11 cellular contexts compared by ENCODE assay signal in genomic region chr13:80084086-80084676, GRCh38.
DNase-seq lines count a peak whose midpoint lies in the region; ATAC-seq, FAIRE-seq and TF ChIP-seq lines count a peak whose summit lies in the region.
"Had no signal": no experiment of that assay in that cellular context is flagged by ENCODE, and none has a peak within 500 bp of the region (broad histone marks: within the 10 kb centered on the region; RNA-seq: fewer than 3 reads in every experiment).

No MANE protein-coding gene starts in this region.

- H3K4me3 ChIP-seq in bronchial epithelial cell (ENCODE audit: low read depth, low read length) (no peak overlapping the region), lower lobe of right lung (no peak overlapping the region)
- H3K4me3 ChIP-seq: uterus had no signal

- peaks cover 6% of the 10 kb centered on the region for H3K4me1 ChIP-seq in lower lobe of right lung
- H3K4me1 ChIP-seq: uterus had no signal

- ATAC-seq in lower lobe of right lung = peak; percentile 56 to 57
- no peak for ATAC-seq in HG02840 (IDR thresholded peaks at IDR 0.05; ENCODE audit: low FRiP score, unreplicated experiment)
- ATAC-seq in esophagus mucosa = no peak
- ATAC-seq in GM19397 (IDR thresholded peaks at IDR 0.05; ENCODE audit: unreplicated experiment) = no peak
- no peak for ATAC-seq in stimulated activated memory B cell treated with anti-CD40 and anti-IgM and Interleukin-4, amounts not matched to agents 10 μg/mL and 1 μg/mL and 100 μg/mL, for 72 hours
- ATAC-seq: naive thymus-derived CD4-positive, alpha-beta T cell had no signal

- H3K9me3 ChIP-seq in lower lobe of right lung = no peaks in the 10 kb centered on the region
- H3K9me3 ChIP-seq: uterus had no signal

- TF ChIP-seq CTCF in bronchial epithelial cell (IDR thresholded peaks at IDR 0.05; ENCODE audit: insufficient read depth, low read length, severe bottlenecking) = no peak
- TF ChIP-seq CTCF in lower lobe of right lung (IDR thresholded peaks at IDR 0.05) = no peak

- no peak overlapping the region for H3K27ac ChIP-seq in lower lobe of right lung

- no peaks in the 10 kb centered on the region for H3K36me3 Mint-ChIP-seq in stimulated activated memory B cell treated with anti-CD40 and anti-IgM and Interleukin-4, amounts not matched to agents 10 μg/mL and 1 μg/mL and 100 μg/mL, for 72 hours
- H3K36me3 Mint-ChIP-seq: naive thymus-derived CD4-positive, alpha-beta T cell had no signal

- H3K36me3 ChIP-seq in bronchial epithelial cell (ENCODE audit: control insufficient read depth, insufficient read depth, low read length) (no peaks in the 10 kb centered on the region), lower lobe of right lung (no peaks in the 10 kb centered on the region)
- H3K36me3 ChIP-seq: uterus had no signal

- H3K27me3 Mint-ChIP-seq in stimulated activated memory B cell treated with anti-CD40 and anti-IgM and Interleukin-4, amounts not matched to agents 10 μg/mL and 1 μg/mL and 100 μg/mL, for 72 hours = no peaks in the 10 kb centered on the region
- H3K27me3 Mint-ChIP-seq: naive thymus-derived CD4-positive, alpha-beta T cell had no signal

- DNase-seq in CD1c-positive myeloid dendritic cell (ENCODE audit: extremely low spot score) = peak; percentile 10
- peak; percentile 68 for DNase-seq in NCI-H1105 treated with DMSO at 0.1 percent for 48 hours (lab: John Stamatoyannopoulos, UW)
- DNase-seq in bronchial epithelial cell (ENCODE audit: low read depth) = peak; percentile 73
- DNase-seq in lower lobe of right lung = no peak
- DNase-seq: activated T-cell treated with anti-CD3 and anti-CD28 coated beads, Interleukin-2, amount 50 U/mL, for 1 hour; naive thymus-derived CD4-positive, alpha-beta T cell; uterus had no signal

- H3K27me3 ChIP-seq in bronchial epithelial cell (ENCODE audit: control insufficient read depth, insufficient read depth, low read length) (no peaks in the 10 kb centered on the region), lower lobe of right lung (ENCODE audit: low read depth) (no peaks in the 10 kb centered on the region)
- H3K27me3 ChIP-seq: uterus had no signal

- H3K4me3 Mint-ChIP-seq in stimulated activated memory B cell treated with anti-CD40 and anti-IgM and Interleukin-4, amounts not matched to agents 10 μg/mL and 1 μg/mL and 100 μg/mL, for 72 hours = no peak overlapping the region
- H3K4me3 Mint-ChIP-seq: naive thymus-derived CD4-positive, alpha-beta T cell had no signal

- intact Hi-C loops in lower lobe of right lung (cut with DNase I) = no loop called here

- no peak for FAIRE-seq in bronchial epithelial cell (lab: Jason Lieb, UNC)

- H3K27ac Mint-ChIP-seq in stimulated activated memory B cell treated with anti-CD40 and anti-IgM and Interleukin-4, amounts not matched to agents 10 μg/mL and 1 μg/mL and 100 μg/mL, for 72 hours = no peak overlapping the region
- H3K27ac Mint-ChIP-seq: naive thymus-derived CD4-positive, alpha-beta T cell had no signal

- H3K4me1 Mint-ChIP-seq in stimulated activated memory B cell treated with anti-CD40 and anti-IgM and Interleukin-4, amounts not matched to agents 10 μg/mL and 1 μg/mL and 100 μg/mL, for 72 hours = no peaks in the 10 kb centered on the region
- H3K4me1 Mint-ChIP-seq: naive thymus-derived CD4-positive, alpha-beta T cell had no signal

- H3K9me3 Mint-ChIP-seq in stimulated activated memory B cell treated with anti-CD40 and anti-IgM and Interleukin-4, amounts not matched to agents 10 μg/mL and 1 μg/mL and 100 μg/mL, for 72 hours = no peaks in the 10 kb centered on the region

Comparison
In these comparisons a context has a peak if more than half of its experiments do, and no peak if none do; other contexts are left out.
1. ATAC-seq: peak in lower lobe of right lung (2 of 2); none in HG02840 (single experiment), esophagus mucosa (single experiment), GM19397 (single experiment) and stimulated activated memory B cell treated with anti-CD40 and anti-IgM and Interleukin-4, amounts not matched to agents 10 μg/mL and 1 μg/mL and 100 μg/mL, for 72 hours (single experiment).